1 cellular context compared by ENCODE assay signal in genomic region chr5:1594336-1595106, GRCh38.
A peak's percentile ranks its signal among the peaks of the same experiment; 100 is the strongest.
TF ChIP-seq lines count a peak whose summit lies in the region.

No MANE protein-coding gene starts in this region.

TF ChIP-seq in HepG2, 621 proteins besides CTCF, POLR2A, EP300 and RAD21 (continued from another document and continues in another):
- TF ChIP-seq ZNF460 (CRISPR knock-in tag; IDR thresholded peaks at IDR 0.05; ENCODE audit: borderline replicate concordance) (no peak), IRX3 (CRISPR knock-in tag; IDR thresholded peaks at IDR 0.05; ENCODE audit: borderline replicate concordance, low read depth) (no peak), TSC22D2 (CRISPR knock-in tag; IDR thresholded peaks at IDR 0.05; ENCODE audit: borderline replicate concordance) (0 out of 2 replicates have a peak, but pooled peaks have one; percentile 49), ZNF687 (CRISPR knock-in tag; IDR thresholded peaks at IDR 0.05) (peak; percentile 96), KLF11 (CRISPR knock-in tag; IDR thresholded peaks at IDR 0.05) (no peak), ZNF564 (CRISPR knock-in tag; IDR thresholded peaks at IDR 0.05) (no peak), ZNF747 (CRISPR knock-in tag; IDR thresholded peaks at IDR 0.05; ENCODE audit: borderline replicate concordance) (no peak; the same call in 1 of the 2 replicates), ZBTB21 (CRISPR knock-in tag; IDR thresholded peaks at IDR 0.05) (no peak), ELK4 (CRISPR knock-in tag; IDR thresholded peaks at IDR 0.05; ENCODE audit: borderline replicate concordance) (no peak), ZEB1 (IDR thresholded peaks at IDR 0.05; ENCODE audit: insufficient replicate concordance, low read depth) (no peak), HDAC1 (CRISPR knock-in tag; IDR thresholded peaks at IDR 0.05) (0 out of 2 replicates have a peak, but pooled peaks have one; percentile 22), SCMH1 (CRISPR knock-in tag; IDR thresholded peaks at IDR 0.05; ENCODE audit: borderline replicate concordance) (no peak), GPN1 (CRISPR knock-in tag; IDR thresholded peaks at IDR 0.05; ENCODE audit: borderline replicate concordance) (no peak), GTF3A (CRISPR knock-in tag; conservative IDR thresholded peaks at IDR 0.05) (no peak), ZNF772 (CRISPR knock-in tag; IDR thresholded peaks at IDR 0.05) (no peak), SUZ12 (IDR thresholded peaks at IDR 0.05; ENCODE audit: low read depth, low read length) (no peak), NFIB (CRISPR knock-in tag; IDR thresholded peaks at IDR 0.05; ENCODE audit: borderline replicate concordance) (no peak), HIVEP1 (CRISPR knock-in tag; IDR thresholded peaks at IDR 0.05) (no peak), CCDC6 (CRISPR knock-in tag; IDR thresholded peaks at IDR 0.05) (0 out of 2 replicates have a peak, but pooled peaks have one; percentile 23), ZBTB40 (IDR thresholded peaks at IDR 0.05) (no peak), ZBTB40 (CRISPR knock-in tag; IDR thresholded peaks at IDR 0.05) (no peak), ZNF264 (CRISPR knock-in tag; IDR thresholded peaks at IDR 0.05) (0 out of 2 replicates have a peak, but pooled peaks have one; percentile 53), ZFYVE20 (CRISPR knock-in tag; IDR thresholded peaks at IDR 0.05; ENCODE audit: borderline replicate concordance, low read depth) (no peak), CHD4 (IDR thresholded peaks at IDR 0.05; ENCODE audit: borderline replicate concordance, low read length) (no peak), SKI (IDR thresholded peaks at IDR 0.05; ENCODE audit: partially characterized antibody) (peak; percentile 58), ZBTB25 (CRISPR knock-in tag; IDR thresholded peaks at IDR 0.05) (no peak)
- TF ChIP-seq, protein P1, sequence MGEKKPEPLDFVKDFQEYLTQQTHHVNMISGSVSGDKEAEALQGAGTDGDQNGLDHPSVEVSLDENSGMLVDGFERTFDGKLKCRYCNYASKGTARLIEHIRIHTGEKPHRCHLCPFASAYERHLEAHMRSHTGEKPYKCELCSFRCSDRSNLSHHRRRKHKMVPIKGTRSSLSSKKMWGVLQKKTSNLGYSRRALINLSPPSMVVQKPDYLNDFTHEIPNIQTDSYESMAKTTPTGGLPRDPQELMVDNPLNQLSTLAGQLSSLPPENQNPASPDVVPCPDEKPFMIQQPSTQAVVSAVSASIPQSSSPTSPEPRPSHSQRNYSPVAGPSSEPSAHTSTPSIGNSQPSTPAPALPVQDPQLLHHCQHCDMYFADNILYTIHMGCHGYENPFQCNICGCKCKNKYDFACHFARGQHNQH (CRISPR knock-in tag; IDR thresholded peaks at IDR 0.05), result 0 out of 2 replicates have a peak, but pooled peaks have one; percentile 48
- TF ChIP-seq, protein P2, sequence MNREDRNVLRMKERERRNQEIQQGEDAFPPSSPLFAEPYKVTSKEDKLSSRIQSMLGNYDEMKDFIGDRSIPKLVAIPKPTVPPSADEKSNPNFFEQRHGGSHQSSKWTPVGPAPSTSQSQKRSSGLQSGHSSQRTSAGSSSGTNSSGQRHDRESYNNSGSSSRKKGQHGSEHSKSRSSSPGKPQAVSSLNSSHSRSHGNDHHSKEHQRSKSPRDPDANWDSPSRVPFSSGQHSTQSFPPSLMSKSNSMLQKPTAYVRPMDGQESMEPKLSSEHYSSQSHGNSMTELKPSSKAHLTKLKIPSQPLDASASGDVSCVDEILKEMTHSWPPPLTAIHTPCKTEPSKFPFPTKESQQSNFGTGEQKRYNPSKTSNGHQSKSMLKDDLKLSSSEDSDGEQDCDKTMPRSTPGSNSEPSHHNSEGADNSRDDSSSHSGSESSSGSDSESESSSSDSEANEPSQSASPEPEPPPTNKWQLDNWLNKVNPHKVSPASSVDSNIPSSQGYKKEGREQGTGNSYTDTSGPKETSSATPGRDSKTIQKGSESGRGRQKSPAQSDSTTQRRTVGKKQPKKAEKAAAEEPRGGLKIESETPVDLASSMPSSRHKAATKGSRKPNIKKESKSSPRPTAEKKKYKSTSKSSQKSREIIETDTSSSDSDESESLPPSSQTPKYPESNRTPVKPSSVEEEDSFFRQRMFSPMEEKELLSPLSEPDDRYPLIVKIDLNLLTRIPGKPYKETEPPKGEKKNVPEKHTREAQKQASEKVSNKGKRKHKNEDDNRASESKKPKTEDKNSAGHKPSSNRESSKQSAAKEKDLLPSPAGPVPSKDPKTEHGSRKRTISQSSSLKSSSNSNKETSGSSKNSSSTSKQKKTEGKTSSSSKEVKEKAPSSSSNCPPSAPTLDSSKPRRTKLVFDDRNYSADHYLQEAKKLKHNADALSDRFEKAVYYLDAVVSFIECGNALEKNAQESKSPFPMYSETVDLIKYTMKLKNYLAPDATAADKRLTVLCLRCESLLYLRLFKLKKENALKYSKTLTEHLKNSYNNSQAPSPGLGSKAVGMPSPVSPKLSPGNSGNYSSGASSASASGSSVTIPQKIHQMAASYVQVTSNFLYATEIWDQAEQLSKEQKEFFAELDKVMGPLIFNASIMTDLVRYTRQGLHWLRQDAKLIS (CRISPR knock-in tag; IDR thresholded peaks at IDR 0.05), result no peak
- TF ChIP-seq, protein P3, sequence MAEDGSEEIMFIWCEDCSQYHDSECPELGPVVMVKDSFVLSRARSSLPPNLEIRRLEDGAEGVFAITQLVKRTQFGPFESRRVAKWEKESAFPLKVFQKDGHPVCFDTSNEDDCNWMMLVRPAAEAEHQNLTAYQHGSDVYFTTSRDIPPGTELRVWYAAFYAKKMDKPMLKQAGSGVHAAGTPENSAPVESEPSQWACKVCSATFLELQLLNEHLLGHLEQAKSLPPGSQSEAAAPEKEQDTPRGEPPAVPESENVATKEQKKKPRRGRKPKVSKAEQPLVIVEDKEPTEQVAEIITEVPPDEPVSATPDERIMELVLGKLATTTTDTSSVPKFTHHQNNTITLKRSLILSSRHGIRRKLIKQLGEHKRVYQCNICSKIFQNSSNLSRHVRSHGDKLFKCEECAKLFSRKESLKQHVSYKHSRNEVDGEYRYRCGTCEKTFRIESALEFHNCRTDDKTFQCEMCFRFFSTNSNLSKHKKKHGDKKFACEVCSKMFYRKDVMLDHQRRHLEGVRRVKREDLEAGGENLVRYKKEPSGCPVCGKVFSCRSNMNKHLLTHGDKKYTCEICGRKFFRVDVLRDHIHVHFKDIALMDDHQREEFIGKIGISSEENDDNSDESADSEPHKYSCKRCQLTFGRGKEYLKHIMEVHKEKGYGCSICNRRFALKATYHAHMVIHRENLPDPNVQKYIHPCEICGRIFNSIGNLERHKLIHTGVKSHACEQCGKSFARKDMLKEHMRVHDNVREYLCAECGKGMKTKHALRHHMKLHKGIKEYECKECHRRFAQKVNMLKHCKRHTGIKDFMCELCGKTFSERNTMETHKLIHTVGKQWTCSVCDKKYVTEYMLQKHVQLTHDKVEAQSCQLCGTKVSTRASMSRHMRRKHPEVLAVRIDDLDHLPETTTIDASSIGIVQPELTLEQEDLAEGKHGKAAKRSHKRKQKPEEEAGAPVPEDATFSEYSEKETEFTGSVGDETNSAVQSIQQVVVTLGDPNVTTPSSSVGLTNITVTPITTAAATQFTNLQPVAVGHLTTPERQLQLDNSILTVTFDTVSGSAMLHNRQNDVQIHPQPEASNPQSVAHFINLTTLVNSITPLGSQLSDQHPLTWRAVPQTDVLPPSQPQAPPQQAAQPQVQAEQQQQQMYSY (CRISPR knock-in tag; IDR thresholded peaks at IDR 0.05), result no peak
